ENCODE assay signal across 21 cellular contexts in the genomic region with DNA sequence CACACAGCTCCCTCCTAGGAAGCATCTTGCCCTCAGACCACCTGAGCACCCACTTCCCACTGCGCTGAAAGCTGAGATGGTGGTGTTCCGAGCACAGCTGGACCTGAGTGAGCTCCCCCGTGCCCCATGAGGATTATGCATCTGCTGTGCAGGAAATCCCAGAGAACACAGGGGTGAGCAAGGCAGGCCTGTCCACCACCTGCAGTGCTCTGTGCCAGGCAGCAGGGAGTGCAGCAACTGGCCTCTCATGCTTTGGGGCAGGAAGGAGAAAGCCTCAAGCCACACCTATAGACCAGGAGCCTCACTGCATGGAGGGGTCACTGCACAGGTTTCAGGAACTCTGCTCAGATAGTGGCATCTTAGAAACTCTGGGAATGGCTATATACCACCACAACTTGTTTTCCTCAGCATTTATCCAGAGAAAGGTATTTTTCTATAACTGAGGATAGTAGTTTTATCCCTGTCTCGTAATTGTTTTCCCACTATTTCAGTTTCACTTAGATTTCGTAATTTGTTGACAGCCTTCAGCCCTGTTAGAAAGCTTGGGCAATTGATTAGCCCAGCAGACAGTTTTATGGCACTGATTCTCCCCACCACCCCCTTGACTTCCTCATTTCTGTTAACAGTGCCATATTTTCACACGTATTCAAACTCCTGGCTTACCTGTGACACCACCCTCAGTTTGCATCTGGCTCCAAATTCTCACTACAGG.
DNase-seq lines count a peak whose midpoint lies in the region; ATAC-seq and TF ChIP-seq lines count a peak whose summit lies in the region.
"Had no signal": no experiment of that assay in that cellular context is flagged by ENCODE, and none has a peak within 500 bp of the region (broad histone marks: within the 10 kb centered on the region; RNA-seq: fewer than 3 reads in every experiment).

No MANE protein-coding gene starts in this region.

- no peaks in the 10 kb centered on the region for H3K36me3 Mint-ChIP-seq in stimulated activated effector memory CD8-positive, alpha-beta T cell treated with anti-CD3 and anti-CD28 coated beads, Interleukin-12 subunit alpha, Interleukin-12 subunit beta, amount 100 ng/mL, for 72 hours
- H3K36me3 Mint-ChIP-seq in activated naive CD8-positive, alpha-beta T cell treated with anti-CD3 and anti-CD28 coated beads for 36 hours: peaks cover 2% of the 10 kb centered on the region

- H3K4me1 ChIP-seq in left ventricle myocardium inferior: peaks cover 34% of the 10 kb centered on the region
- H3K4me1 ChIP-seq in breast epithelium: no peaks in the 10 kb centered on the region
- H3K4me1 ChIP-seq: HAP-1 had no signal

- intact Hi-C loops in Right ventricle myocardium inferior (cut with DNase I): no loop called here
- intact Hi-C loops in cardiac septum (cut with DNase I): no loop called here
- intact Hi-C loops in left ventricle myocardium inferior (cut with micrococcal nuclease): no loop called here
- intact Hi-C loops in breast epithelium (cut with DNase I; ENCODE audit: low total_unique reads): no loop called here

- no peaks in the 10 kb centered on the region for H3K4me1 Mint-ChIP-seq in stimulated activated effector memory CD8-positive, alpha-beta T cell treated with anti-CD3 and anti-CD28 coated beads, Interleukin-12 subunit alpha, Interleukin-12 subunit beta, amount 100 ng/mL, for 72 hours
- no peaks in the 10 kb centered on the region for H3K4me1 Mint-ChIP-seq in activated naive CD8-positive, alpha-beta T cell treated with anti-CD3 and anti-CD28 coated beads for 36 hours

- peak overlapping the region; percentile 45 for H3K27ac ChIP-seq in left ventricle myocardium inferior (replicated peaks)
- H3K27ac ChIP-seq in breast epithelium: no peak overlapping the region
- H3K27ac ChIP-seq: coronary artery had no signal

- H3K4me3 ChIP-seq in left ventricle myocardium inferior (no peak overlapping the region), breast epithelium (no peak overlapping the region)
- H3K4me3 ChIP-seq: coronary artery, HAP-1 had no signal

- no peaks in the 10 kb centered on the region for H3K27me3 ChIP-seq in left ventricle myocardium inferior (ENCODE audit: low read depth)
- no peaks in the 10 kb centered on the region for H3K27me3 ChIP-seq in breast epithelium

- no peak for TF ChIP-seq CTCF in left ventricle myocardium inferior (IDR thresholded peaks at IDR 0.05; ENCODE audit: borderline replicate concordance)
- TF ChIP-seq CTCF in breast epithelium (IDR thresholded peaks at IDR 0.05): no peak

- H3K36me3 ChIP-seq in left ventricle myocardium inferior: peaks cover 5% of the 10 kb centered on the region
- H3K36me3 ChIP-seq in breast epithelium: no peaks in the 10 kb centered on the region
- H3K36me3 ChIP-seq: HAP-1 had no signal

- DNase-seq in Right ventricle myocardium inferior (ENCODE audit: missing footprints): no peak
- no peak for DNase-seq in cardiac septum (ENCODE audit: low spot score)
- peak; percentile 4 for DNase-seq in OCI-M1 (lab: John Stamatoyannopoulos, UW)
- no peak for DNase-seq in left ventricle myocardium inferior
- no peak for DNase-seq in stimulated activated effector memory CD8-positive, alpha-beta T cell treated with anti-CD3 and anti-CD28 coated beads, Interleukin-12 subunit alpha, Interleukin-12 subunit beta, amount 100 ng/mL, for 72 hours (ENCODE audit: low spot score in 2 of 2)
- DNase-seq in breast epithelium (ENCODE audit: low spot score in 2 of 2): no peak
- DNase-seq in activated naive CD8-positive, alpha-beta T cell treated with anti-CD3 and anti-CD28 coated beads for 36 hours: no peak
- DNase-seq: ACHN; activated CD4-positive, alpha-beta T cell treated with anti-CD3 and anti-CD28 coated beads, Interleukin-2, amount 50 U/mL, for 48 hours; activated naive CD4-positive, alpha-beta T cell treated with anti-CD3 and anti-CD28 coated beads, Interleukin-2, amount 50 U/mL, for 16 hours; activated T-cell treated with anti-CD3 and anti-CD28 coated beads, Interleukin-2, amount 50 U/mL, for 1 hour; CD4-positive, alpha-beta T cell; DMS79; foreskin melanocyte; NCI-H1436; NCI-H774; stimulated activated CD4-positive, alpha-beta T cell treated with anti-CD3 and anti-CD28 coated beads, Interleukin-15, amount 100 ng/mL, for 24 hours; stimulated activated naive CD4-positive, alpha-beta T cell treated with Interleukin-2 at 50 U/mL for 16 hours had no signal

- H3K27me3 Mint-ChIP-seq in activated naive CD8-positive, alpha-beta T cell treated with anti-CD3 and anti-CD28 coated beads for 36 hours: no peaks in the 10 kb centered on the region
- H3K27me3 Mint-ChIP-seq: CD4-positive, alpha-beta T cell had no signal

- H3K9me3 ChIP-seq in left ventricle myocardium inferior (replicated peaks) (no peaks in the 10 kb centered on the region), breast epithelium (no peaks in the 10 kb centered on the region)
- H3K9me3 ChIP-seq: HAP-1 had no signal

- no peak overlapping the region for H3K27ac Mint-ChIP-seq in stimulated activated effector memory CD8-positive, alpha-beta T cell treated with anti-CD3 and anti-CD28 coated beads, Interleukin-12 subunit alpha, Interleukin-12 subunit beta, amount 100 ng/mL, for 72 hours
- H3K27ac Mint-ChIP-seq in activated naive CD8-positive, alpha-beta T cell treated with anti-CD3 and anti-CD28 coated beads for 36 hours: no peak overlapping the region
- H3K27ac Mint-ChIP-seq: CD4-positive, alpha-beta T cell had no signal

- H3K9me3 Mint-ChIP-seq in stimulated activated effector memory CD8-positive, alpha-beta T cell treated with anti-CD3 and anti-CD28 coated beads, Interleukin-12 subunit alpha, Interleukin-12 subunit beta, amount 100 ng/mL, for 72 hours: no peaks in the 10 kb centered on the region
- no peaks in the 10 kb centered on the region for H3K9me3 Mint-ChIP-seq in activated naive CD8-positive, alpha-beta T cell treated with anti-CD3 and anti-CD28 coated beads for 36 hours
- H3K9me3 Mint-ChIP-seq: CD4-positive, alpha-beta T cell had no signal

- no peak for TF ChIP-seq POLR2A in breast epithelium (IDR thresholded peaks at IDR 0.05)

- H3K4me3 Mint-ChIP-seq in stimulated activated effector memory CD8-positive, alpha-beta T cell treated with anti-CD3 and anti-CD28 coated beads, Interleukin-12 subunit alpha, Interleukin-12 subunit beta, amount 100 ng/mL, for 72 hours: no peak overlapping the region
- no peak overlapping the region for H3K4me3 Mint-ChIP-seq in activated naive CD8-positive, alpha-beta T cell treated with anti-CD3 and anti-CD28 coated beads for 36 hours
- H3K4me3 Mint-ChIP-seq: CD4-positive, alpha-beta T cell had no signal

- ATAC-seq in Right ventricle myocardium inferior (peak; percentile 32), HG03342 (IDR thresholded peaks at IDR 0.05; ENCODE audit: unreplicated experiment) (no peak)
- ATAC-seq in stimulated activated effector memory CD8-positive, alpha-beta T cell treated with anti-CD3 and anti-CD28 coated beads, Interleukin-12 subunit alpha, Interleukin-12 subunit beta, amount 100 ng/mL, for 72 hours: peak; percentile 44
